Comparison of ENCODE assay signal across 20 cellular contexts in genomic region chr15:38058596-38059075, GRCh38.
DNase-seq lines count a peak whose midpoint lies in the region; ATAC-seq and TF ChIP-seq lines count a peak whose summit lies in the region.
"Had no signal": no experiment of that assay in that cellular context is flagged by ENCODE, and none has a peak within 500 bp of the region (broad histone marks: within the 10 kb centered on the region; RNA-seq: fewer than 3 reads in every experiment).

No MANE protein-coding gene starts in this region.

- no peak for TF ChIP-seq CTCF in choroid plexus epithelial cell (conservative IDR thresholded peaks at IDR 0.05; ENCODE audit: low read depth, low read length)

- H3K4me3 ChIP-seq in HUES6 (ENCODE audit: low read depth, low read length) (peak overlapping the region; percentile 1; the same call in 1 of the 2 replicates), choroid plexus epithelial cell (ENCODE audit: low read depth, low read length) (no peak overlapping the region), SJCRH30 (no peak overlapping the region)
- H3K4me3 ChIP-seq: GM23248, uterus had no signal

- no peak overlapping the region for H3K9ac ChIP-seq in HUES6 (ENCODE audit: low read length)
- H3K9ac ChIP-seq: GM23248 had no signal

- H3K27ac ChIP-seq in HUES6 (ENCODE audit: low read depth, low read length) (peak overlapping the region; percentile 28; the same call in 1 of the 2 replicates), SJCRH30 (no peak overlapping the region)
- H3K27ac ChIP-seq: GM23248, neutrophil, uterus had no signal

- H3K9me3 ChIP-seq in HUES6 (ENCODE audit: control insufficient read depth, insufficient read depth, low read depth, low read length), result no peaks in the 10 kb centered on the region
- H3K9me3 ChIP-seq in SJCRH30 (replicated peaks), result no peaks in the 10 kb centered on the region
- H3K9me3 ChIP-seq: Caco-2, neutrophil, uterus had no signal

- ATAC-seq in HG03460 (IDR thresholded peaks at IDR 0.05; ENCODE audit: unreplicated experiment), result no peak
- ATAC-seq in GM21723 (IDR thresholded peaks at IDR 0.05; ENCODE audit: unreplicated experiment), result no peak
- ATAC-seq: PC-3, right cardiac atrium had no signal

- DNase-seq in EL (peak; percentile 44), choroid plexus epithelial cell (ENCODE audit: low read depth) (peak; percentile 72), lung microvascular endothelial cell (ENCODE audit: low read depth in 2 of 2) (peak; percentile 23 to 37), SJCRH30 (no peak), AG08396 (ENCODE audit: low spot score) (no peak)
- DNase-seq: activated CD4-positive, alpha-beta T cell treated with anti-CD3 and anti-CD28 coated beads, Interleukin-2, amount 10 ng/mL, durations not matched to agents 24 days and 14 days; activated naive CD4-positive, alpha-beta T cell treated with Interleukin-2 at 50 U/mL for 16 hours; Caco-2; cortex of kidney; GM23248; KG1; NCI-H1417; NCI-H526 treated with DMSO at 0.1 percent for 48 hours; PC-3; right cardiac atrium; uterus had no signal

- H3K27me3 ChIP-seq in HUES6 (ENCODE audit: control insufficient read depth, insufficient read depth, low read length) (no peaks in the 10 kb centered on the region), SJCRH30 (no peaks in the 10 kb centered on the region)
- H3K27me3 ChIP-seq: uterus had no signal

- H3K36me3 ChIP-seq in HUES6 (ENCODE audit: control insufficient read depth, insufficient read depth, low read length), result no peaks in the 10 kb centered on the region
- no peaks in the 10 kb centered on the region for H3K36me3 ChIP-seq in SJCRH30
- H3K36me3 ChIP-seq: neutrophil, uterus had no signal

- peaks cover 23% of the 10 kb centered on the region for H3K4me1 ChIP-seq in HUES6 (ENCODE audit: control insufficient read depth, insufficient read depth, low read length)
- peaks cover 15% of the 10 kb centered on the region for H3K4me1 ChIP-seq in SJCRH30
- H3K4me1 ChIP-seq: Caco-2, uterus had no signal

Comparison
In these comparisons a context has a peak if more than half of its experiments do, and no peak if none do; other contexts are left out.
1. DNase-seq: peak in EL (single experiment), choroid plexus epithelial cell (single experiment) and lung microvascular endothelial cell (2 of 2); none in SJCRH30 (0 of 2) and AG08396 (single experiment).